ENCODE assay signal across 18 cellular contexts in genomic region chr13:26811636-26812035, GRCh38. TPM values are rescaled to one million over a fixed set of nuclear protein-coding genes. Genes with fewer than 3 reads are reported as not detected.
DNase-seq lines count a peak whose midpoint lies in the region; ATAC-seq and TF ChIP-seq lines count a peak whose summit lies in the region.
"Had no signal": no experiment of that assay in that cellular context is flagged by ENCODE, and none has a peak within 500 bp of the region (broad histone marks: within the 10 kb centered on the region; RNA-seq: fewer than 3 reads in every experiment).

No MANE protein-coding gene starts in this region.

- DNase-seq in Ammon's horn (ENCODE audit: low spot score) (peak; percentile 23), DMS 273 (lab: John Stamatoyannopoulos, UW; ENCODE audit: unreplicated experiment) (peak; percentile 90), NCI-H1105 treated with DMSO at 0.1 percent for 48 hours (lab: John Stamatoyannopoulos, UW) (peak; percentile 50), NCI-H82 (lab: John Stamatoyannopoulos, UW) (peak; percentile 99), HFFc6 (no peak)
- DNase-seq: ACHN; BE2C; CD8-positive, alpha-beta T cell; KBM-7; NCI-H1417; NCI-H2081 treated with DMSO at 0.1 percent for 48 hours; SHP77 treated with DMSO at 0.1 percent for 48 hours had no signal

- no peak for TF ChIP-seq CTCF in HFFc6 (IDR thresholded peaks at IDR 0.05)

- no peak overlapping the region for H3K4me3 Mint-ChIP-seq in HFFc6
- H3K4me3 Mint-ChIP-seq: CD8-positive, alpha-beta T cell; GM23338 had no signal

- H3K27ac Mint-ChIP-seq in HFFc6: no peak overlapping the region
- H3K27ac Mint-ChIP-seq: CD8-positive, alpha-beta T cell; GM23338 had no signal

- no peaks in the 10 kb centered on the region for H3K9me3 Mint-ChIP-seq in HFFc6

- H3K27me3 Mint-ChIP-seq in HFFc6 (ENCODE audit: insufficient read depth): peaks cover 19% of the 10 kb centered on the region

- H3K36me3 Mint-ChIP-seq in HFFc6 (ENCODE audit: low read depth): no peaks in the 10 kb centered on the region
- H3K36me3 Mint-ChIP-seq: CD8-positive, alpha-beta T cell had no signal

- H3K4me1 Mint-ChIP-seq in HFFc6 (ENCODE audit: low read depth): no peaks in the 10 kb centered on the region; the same call in none of the 2 replicates

- ATAC-seq in GM21390 (IDR thresholded peaks at IDR 0.05; ENCODE audit: unreplicated experiment) (no peak), GM19397 (IDR thresholded peaks at IDR 0.05; ENCODE audit: unreplicated experiment) (no peak)
- ATAC-seq: CD8-positive, alpha-beta T cell; GM12878; GM23338 had no signal

RNA-seq across cellular contexts. Expression of gene GPR12, which starts 51.0 kb away (rescaled TPM):
- total RNA-seq in HFFc6 (2021; fragmentation: NEBNext Ultra II Directional; extraction: Animal tissue kit (Norgen Biotek cat#: 25700)): not detected
- total RNA-seq: CD8-positive, alpha-beta T cell; GM12878; GM23338; MCF 10A; T-helper 2 cell treated with Interferon-gamma antibody and Interleukin-4, amounts not matched to agents 100 ng/mL and 5 ng/mL, for 36 hours had no signal
